ENCODE assay signal across 1 cellular context in genomic region chr6:105136433-105137350, GRCh38.
TF ChIP-seq lines count a peak whose summit lies in the region.

No MANE protein-coding gene starts in this region.

TF ChIP-seq in GM23338, 12 proteins besides CTCF, POLR2A, EP300 and RAD21 (continued from another document):
- no peak for TF ChIP-seq ZNF462 (CRISPR knock-in tag; IDR thresholded peaks at IDR 0.05)
- TF ChIP-seq ETS1 (IDR thresholded peaks at IDR 0.05): no peak
- no peak for TF ChIP-seq ZNF114 (CRISPR knock-in tag; IDR thresholded peaks at IDR 0.05)
- no peak for TF ChIP-seq EZH2phosphoT487 (IDR thresholded peaks at IDR 0.05; ENCODE audit: unreplicated experiment)
TF ChIP-seq in GM23338: peak in this region for 2.
